1 cellular context compared by ENCODE assay signal in genomic region chr15:82108489-82109078, GRCh38.
TF ChIP-seq lines count a peak whose summit lies in the region.

No MANE protein-coding gene starts in this region.

TF ChIP-seq in GM23338, 12 proteins besides CTCF, POLR2A, EP300 and RAD21 (continued from another document):
- no peak for TF ChIP-seq JUNB (IDR thresholded peaks at IDR 0.05; ENCODE audit: unreplicated experiment)
- no peak for TF ChIP-seq ZNF114 (CRISPR knock-in tag; IDR thresholded peaks at IDR 0.05)
- TF ChIP-seq STAT1 (IDR thresholded peaks at IDR 0.05; ENCODE audit: unreplicated experiment) = no peak
- TF ChIP-seq REST (IDR thresholded peaks at IDR 0.05; ENCODE audit: unreplicated experiment) = no peak
